Comparison of ENCODE assay signal across 8 cellular contexts in the genomic region with DNA sequence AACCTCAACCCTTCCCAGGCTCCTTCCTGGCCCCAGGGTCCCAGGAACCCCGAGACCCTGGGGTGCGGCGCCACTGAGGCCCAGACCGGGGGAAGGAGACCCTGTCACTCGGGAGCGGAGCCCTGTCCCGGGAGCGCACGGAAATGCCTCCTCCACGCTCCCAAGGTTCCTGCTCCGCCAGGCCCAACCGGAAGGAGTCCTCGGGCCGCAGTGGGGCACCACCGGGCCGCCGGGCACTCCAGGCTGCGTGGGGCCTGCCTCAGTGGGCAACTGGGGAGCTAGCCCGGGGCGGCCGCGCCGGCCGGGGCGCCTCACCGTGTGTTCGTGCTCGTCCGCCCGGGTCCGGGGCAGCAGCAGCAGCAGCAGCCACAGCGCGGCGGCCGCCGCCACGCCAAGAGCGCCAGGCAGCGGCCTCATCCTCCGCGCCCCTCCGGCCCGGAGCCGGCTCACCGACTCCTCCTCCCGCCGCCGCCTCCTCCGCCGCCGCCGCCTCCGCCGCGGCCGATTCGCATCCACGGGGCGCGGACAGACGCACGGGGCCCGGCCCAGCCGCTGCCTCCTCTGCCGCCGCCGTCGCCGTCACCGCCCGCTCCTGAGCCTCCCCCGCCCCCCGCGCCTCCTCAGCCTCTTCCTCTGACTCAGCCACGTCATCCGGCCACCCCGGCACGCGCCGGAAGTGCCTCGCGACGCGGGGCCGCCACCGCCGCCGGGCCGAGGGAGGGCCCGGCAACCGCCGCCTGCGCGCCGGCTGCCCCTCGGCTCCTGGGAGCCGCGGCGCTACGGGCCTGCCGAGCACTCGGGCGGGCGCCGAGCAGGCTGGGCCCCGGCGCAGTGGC. TPM values are rescaled to one million over a fixed set of nuclear protein-coding genes. Genes with fewer than 3 reads are reported as not detected.
A peak's percentile ranks its signal among the peaks of the same experiment; 100 is the strongest.
DNase-seq lines count a peak whose midpoint lies in the region; ATAC-seq and TF ChIP-seq lines count a peak whose summit lies in the region.

A gene (minus strand): TSS at position 594 of the 836 bp plus-strand sequence. CDS start 177 bp downstream, at position 417.

- TF ChIP-seq EP300 in suprapubic skin (IDR thresholded peaks at IDR 0.05) = no peak

- peaks cover 30% of the 10 kb centered on the region for H3F3A ChIP-seq in DOHH2 (ENCODE audit: control insufficient read depth, insufficient read depth)

- ATAC-seq in GM21723 (IDR thresholded peaks at IDR 0.05; ENCODE audit: unreplicated experiment) = peak; percentile 83

- H3K36me3 ChIP-seq in DOHH2 (ENCODE audit: control insufficient read depth, low read length) (peaks cover 25% of the 10 kb centered on the region), KOPT-K1 (ENCODE audit: insufficient read depth, low read length) (peaks cover 5% of the 10 kb centered on the region), suprapubic skin (no peaks in the 10 kb centered on the region)

- H3K27ac ChIP-seq in DOHH2 (ENCODE audit: low read depth, low read length) = peak within 1 kb of the TSS; percentile 83
- H3K27ac ChIP-seq in KOPT-K1 (ENCODE audit: low read depth, low read length, poor library complexity, severe bottlenecking) = peak within 1 kb of the TSS; percentile 99
- H3K27ac ChIP-seq in suprapubic skin = peak within 1 kb of the TSS; percentile 97

- peak within 1 kb of the TSS; percentile 84 for H3K4me3 Mint-ChIP-seq in activated naive CD4-positive, alpha-beta T cell treated with anti-CD3 and anti-CD28 coated beads for 36 hours

- H3K9me3 ChIP-seq in DOHH2 (ENCODE audit: control insufficient read depth, insufficient read depth, low read length) (no peaks in the 10 kb centered on the region), KOPT-K1 (ENCODE audit: insufficient read depth, low read length, poor library complexity, severe bottlenecking) (no peaks in the 10 kb centered on the region), suprapubic skin (no peaks in the 10 kb centered on the region)

- H4K20me1 ChIP-seq in DOHH2 (ENCODE audit: control insufficient read depth, insufficient read depth, low read depth, low read length) = peaks cover 9% of the 10 kb centered on the region; the same call in 1 of the 2 replicates

- H3K4me2 ChIP-seq in DOHH2 (ENCODE audit: low read length) = peak within 1 kb of the TSS; percentile 97

- intact Hi-C loops in activated naive CD4-positive, alpha-beta T cell treated with anti-CD3 and anti-CD28 coated beads for 36 hours (cut with micrococcal nuclease) = loop anchor here (1.0 to 10.0 kb wide), 12 partner anchors 244 to 1551 kb away; a partner anchor contains a TSS

- peak within 1 kb of the TSS; percentile 93 for H3K4me3 ChIP-seq in DOHH2 (ENCODE audit: low read length)
- H3K4me3 ChIP-seq in suprapubic skin = peak within 1 kb of the TSS; percentile 84

- H3K27me3 ChIP-seq in DOHH2 (ENCODE audit: control insufficient read depth, low read length) (no peaks in the 10 kb centered on the region), suprapubic skin (no peaks in the 10 kb centered on the region)

- H3K27ac Mint-ChIP-seq in activated naive CD4-positive, alpha-beta T cell treated with anti-CD3 and anti-CD28 coated beads for 36 hours = peak within 1 kb of the TSS; percentile 88

- TF ChIP-seq POLR2A in suprapubic skin (IDR thresholded peaks at IDR 0.05) = peak; percentile 84 to 95

- peaks cover 4% of the 10 kb centered on the region for H3K36me3 Mint-ChIP-seq in activated naive CD4-positive, alpha-beta T cell treated with anti-CD3 and anti-CD28 coated beads for 36 hours (ENCODE audit: low read depth)

- DNase-seq in SK-N-DZ (ENCODE audit: low spot score) (peak; percentile 77), globus pallidus (ENCODE audit: low spot score) (peak; percentile 86), occipital lobe (lab: John Stamatoyannopoulos, UW) (peak; percentile 88), suprapubic skin (ENCODE audit: low spot score in 2 of 2) (peak; percentile 94 to 97)
- peak; percentile 94 for DNase-seq in activated naive CD4-positive, alpha-beta T cell treated with anti-CD3 and anti-CD28 coated beads for 36 hours

- peak; percentile 15 for TF ChIP-seq CTCF in DOHH2 (IDR thresholded peaks at IDR 0.05; ENCODE audit: low read depth, low read length, poor library complexity, severe bottlenecking)
- no peak for TF ChIP-seq CTCF in suprapubic skin (IDR thresholded peaks at IDR 0.05)

- CTCF ChIA-PET in activated naive CD4-positive, alpha-beta T cell treated with anti-CD3 and anti-CD28 coated beads for 36 hours (lab: Charles Lee) = interaction anchor here (1.0 kb wide), 1 partner anchor 14 kb away, joined by 3 read pairs; no protein-coding TSS in a partner anchor

- H3K9me2 ChIP-seq in DOHH2 (replicated peaks; ENCODE audit: control insufficient read depth, low read length) = no peaks in the 10 kb centered on the region

- H3K79me2 ChIP-seq in DOHH2 (ENCODE audit: control insufficient read depth, low read length) = peaks cover 55% of the 10 kb centered on the region

- H3K4me1 ChIP-seq in DOHH2 (ENCODE audit: control insufficient read depth, low read length) (peaks cover 55% of the 10 kb centered on the region), suprapubic skin (peaks cover 51% of the 10 kb centered on the region)

- peaks cover 32% of the 10 kb centered on the region for H3K4me1 Mint-ChIP-seq in activated naive CD4-positive, alpha-beta T cell treated with anti-CD3 and anti-CD28 coated beads for 36 hours (ENCODE audit: low read depth)

- no peaks in the 10 kb centered on the region for H3K9me3 Mint-ChIP-seq in activated naive CD4-positive, alpha-beta T cell treated with anti-CD3 and anti-CD28 coated beads for 36 hours

- H3K27me3 Mint-ChIP-seq in activated naive CD4-positive, alpha-beta T cell treated with anti-CD3 and anti-CD28 coated beads for 36 hours (ENCODE audit: low read depth) = peaks cover 2% of the 10 kb centered on the region

- no CpG with 5 or more reads among the region's 107 CpGs for WGBS in suprapubic skin

RNA-seq across cellular contexts. Expression of the gene that starts here (rescaled TPM):
- polyA plus RNA-seq in SK-N-DZ (2014; cell fraction: cytosol; rRNA removed) = 43.0 and 72.2 TPM in 2 replicates
- 30.0 and 39.1 TPM in 2 replicates for polyA plus RNA-seq in SK-N-DZ (2014; cell fraction: nucleus; rRNA removed)
- 10 to 100 TPM; 39.6 to 41.0 TPM for total RNA-seq in activated naive CD4-positive, alpha-beta T cell treated with anti-CD3 and anti-CD28 coated beads for 36 hours
- total RNA-seq in occipital lobe (129 TPM), suprapubic skin (10 to 100 TPM; 52.6 to 65.3 (median 55.6) TPM)

Comparison
In these comparisons a context has a peak if more than half of its experiments do, and no peak if none do; other contexts are left out.
1. Peak in every context shown above with its lines: DNase-seq, ATAC-seq, H3K4me3 ChIP-seq and H3K27ac ChIP-seq.